Comparison of ENCODE assay signal across 23 cellular contexts in the genomic region with DNA sequence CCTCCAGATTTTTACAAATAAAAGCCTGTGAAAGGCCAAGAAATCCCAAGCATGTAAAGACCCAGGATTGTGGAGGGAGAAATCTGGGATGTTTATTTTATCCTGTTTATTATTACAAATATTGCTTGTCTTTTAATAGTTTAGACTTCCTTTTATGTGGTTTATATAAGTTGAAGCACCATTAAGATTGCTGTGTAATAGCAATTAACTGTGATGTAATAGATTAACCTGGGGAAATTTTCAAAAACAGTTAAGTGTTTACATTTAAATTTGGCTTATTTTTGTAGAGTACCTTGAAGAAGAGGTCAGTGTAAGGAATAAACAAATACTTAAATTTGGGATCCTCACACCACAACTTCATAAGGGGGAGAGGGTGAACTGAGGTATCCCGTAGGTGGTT. TPM values are rescaled to one million over a fixed set of nuclear protein-coding genes. Genes with fewer than 3 reads are reported as not detected.
DNase-seq lines count a peak whose midpoint lies in the region; ATAC-seq and TF ChIP-seq lines count a peak whose summit lies in the region.
"Had no signal": no experiment of that assay in that cellular context is flagged by ENCODE, and none has a peak within 500 bp of the region (broad histone marks: within the 10 kb centered on the region; RNA-seq: fewer than 3 reads in every experiment).

No MANE protein-coding gene starts in this region.

- H3K4me3 Mint-ChIP-seq in activated T-cell treated with anti-CD3 and anti-CD28 coated beads, Interleukin-2, amount 50 U/mL, for 72 hours: peak overlapping the region in 1 of 2 donors; percentile 27
- peak overlapping the region; percentile 32 for H3K4me3 Mint-ChIP-seq in activated T-helper 17 cell treated with anti-CD3 and anti-CD28 coated beads, Interleukin-2, amount 50 U/mL, for 72 hours
- H3K4me3 Mint-ChIP-seq in neural crest cell: no peak overlapping the region
- H3K4me3 Mint-ChIP-seq: mesothelial cell of epicardium had no signal

- POLR2A ChIA-PET in HEK293 (lab: Yijun Ruan, JAX): no interaction called here

- H2AFZ ChIP-seq in mammary epithelial cell (ENCODE audit: low read depth, low read length): no peak overlapping the region

- no peak overlapping the region for H3K9ac ChIP-seq in mammary epithelial cell (ENCODE audit: insufficient read depth, low read length)

- intact Hi-C loops in mammary epithelial cell (cut with micrococcal nuclease): no loop called here

- H3K27me3 ChIP-seq in HAP-1 (ENCODE audit: low read depth) (no peaks in the 10 kb centered on the region), mammary epithelial cell (ENCODE audit: insufficient read depth, low read length) (no peaks in the 10 kb centered on the region)
- H3K27me3 ChIP-seq: dorsolateral prefrontal cortex, heart right ventricle had no signal

- peaks cover 47% of the 10 kb centered on the region for H3K4me1 Mint-ChIP-seq in activated T-cell treated with anti-CD3 and anti-CD28 coated beads, Interleukin-2, amount 50 U/mL, for 72 hours (ENCODE audit: low read depth)
- peaks cover 31% of the 10 kb centered on the region for H3K4me1 Mint-ChIP-seq in activated T-helper 17 cell treated with anti-CD3 and anti-CD28 coated beads, Interleukin-2, amount 50 U/mL, for 72 hours
- peaks cover 10% of the 10 kb centered on the region for H3K4me1 Mint-ChIP-seq in neural crest cell

- ATAC-seq in activated T-cell treated with anti-CD3 and anti-CD28 coated beads, Interleukin-2, amount 50 U/mL, for 72 hours (replicated peaks in 1 of 2): no peak
- ATAC-seq in activated T-helper 17 cell treated with anti-CD3 and anti-CD28 coated beads, Interleukin-2, amount 50 U/mL, for 72 hours (replicated peaks): no peak
- ATAC-seq: heart right ventricle, SK-N-SH treated with all-trans-retinoic acid at 6 μM for 48 hours had no signal

- H3K4me2 ChIP-seq in mammary epithelial cell (ENCODE audit: insufficient read depth, low read depth, low read length): no peak overlapping the region

- H3K36me3 ChIP-seq in HEK293 (ENCODE audit: control insufficient read depth in 2 of 2, insufficient read depth in 1 of 2, low read length in 2 of 2) (peaks cover 0 to 27% of the 10 kb centered on the region in 2 experiments; a peak in 2 of 3 replicates), HAP-1 (replicated peaks) (peaks cover 21% of the 10 kb centered on the region), mammary epithelial cell (ENCODE audit: insufficient read depth, low read length) (peaks cover 2% of the 10 kb centered on the region)

- in situ Hi-C loops in HAP-1 (cut with MboI; ENCODE audit: low sequenced_read_pairs): no loop called here
- in situ Hi-C loops in mammary epithelial cell (cut with MboI; ENCODE audit: low sequenced_read_pairs in 2 of 2): no loop called here

- TF ChIP-seq CTCF in HEK293 (tag by site-specific recombination; IDR thresholded peaks at IDR 0.05): no peak
- TF ChIP-seq CTCF in neural crest cell (conservative IDR thresholded peaks at IDR 0.05): no peak
- no peak for TF ChIP-seq CTCF in mammary epithelial cell (conservative IDR thresholded peaks at IDR 0.05 in 1 of 2, IDR thresholded peaks at IDR 0.05 in 1 of 2; ENCODE audit: extremely low read depth in 1 of 2, insufficient read depth in 1 of 2, low read depth in 1 of 2, low read length in 2 of 2)

- H3K9me3 ChIP-seq in HEK293 (ENCODE audit: control insufficient read depth, insufficient read depth, low read depth, low read length): no peaks in the 10 kb centered on the region
- no peaks in the 10 kb centered on the region for H3K9me3 ChIP-seq in HAP-1
- H3K9me3 ChIP-seq in mammary epithelial cell (replicated peaks; ENCODE audit: insufficient read depth, low read length): no peaks in the 10 kb centered on the region
- H3K9me3 ChIP-seq: heart right ventricle had no signal

- dilution Hi-C loops in mammary epithelial cell (cut with HindIII; ENCODE audit: low sequenced_read_pairs): no loop called here

- no peak overlapping the region for H3K4me3 ChIP-seq in HEK293 (ENCODE audit: low read depth, low read length)
- no peak overlapping the region for H3K4me3 ChIP-seq in HAP-1
- no peak overlapping the region for H3K4me3 ChIP-seq in mammary epithelial cell (replicated peaks in 1 of 3; ENCODE audit: insufficient read depth in 1 of 3, low read depth in 2 of 3, low read length in 3 of 3)
- H3K4me3 ChIP-seq: dorsolateral prefrontal cortex, heart right ventricle had no signal

- no peaks in the 10 kb centered on the region for H3K27me3 Mint-ChIP-seq in activated T-cell treated with anti-CD3 and anti-CD28 coated beads, Interleukin-2, amount 50 U/mL, for 72 hours (ENCODE audit: low read depth)
- no peaks in the 10 kb centered on the region for H3K27me3 Mint-ChIP-seq in activated T-helper 17 cell treated with anti-CD3 and anti-CD28 coated beads, Interleukin-2, amount 50 U/mL, for 72 hours
- no peaks in the 10 kb centered on the region for H3K27me3 Mint-ChIP-seq in neural crest cell (ENCODE audit: low read depth)
- H3K27me3 Mint-ChIP-seq: progenitor cell of endocrine pancreas had no signal

- peak overlapping the region; percentile 93 for H3K27ac Mint-ChIP-seq in activated T-cell treated with anti-CD3 and anti-CD28 coated beads, Interleukin-2, amount 50 U/mL, for 72 hours
- peak overlapping the region; percentile 72 for H3K27ac Mint-ChIP-seq in activated T-helper 17 cell treated with anti-CD3 and anti-CD28 coated beads, Interleukin-2, amount 50 U/mL, for 72 hours
- H3K27ac Mint-ChIP-seq in neural crest cell (ENCODE audit: unreplicated experiment): peak overlapping the region; percentile 11
- H3K27ac Mint-ChIP-seq: mesothelial cell of epicardium, progenitor cell of endocrine pancreas had no signal

- no TSS peak for BruUV-seq in mammary epithelial cell (replicated peaks; lab: Mats Ljungman, UMichigan)

- DNase-seq in activated T-cell treated with anti-CD3 and anti-CD28 coated beads, Interleukin-2, amount 50 U/mL, for 72 hours: no peak
- no peak for DNase-seq in activated T-cell treated with anti-CD3 and anti-CD28 coated beads, Interleukin-2, amount 50 U/mL, for 48 hours
- DNase-seq in neural crest cell (ENCODE audit: low read depth, low spot score) (no peak), HAP-1 (ENCODE audit: low spot score in 2 of 2) (no peak), EL (no peak), mammary epithelial cell (no peak)
- DNase-seq: activated gamma-delta T cell, aorta, caudate nucleus, DMS 273 treated with DMSO at 0.1 percent for 48 hours, dorsolateral prefrontal cortex, foreskin fibroblast, GOT3, heart right ventricle, NCI-H1048, NCI-H187 treated with DMSO at 0.1 percent for 48 hours, substantia nigra had no signal

- peaks cover 0 to 3% of the 10 kb centered on the region in 2 donors for H3K9me3 Mint-ChIP-seq in activated T-cell treated with anti-CD3 and anti-CD28 coated beads, Interleukin-2, amount 50 U/mL, for 72 hours
- no peaks in the 10 kb centered on the region for H3K9me3 Mint-ChIP-seq in activated T-helper 17 cell treated with anti-CD3 and anti-CD28 coated beads, Interleukin-2, amount 50 U/mL, for 72 hours
- H3K9me3 Mint-ChIP-seq in neural crest cell: peaks cover 3% of the 10 kb centered on the region

- H4K20me1 ChIP-seq in mammary epithelial cell (ENCODE audit: insufficient read depth, low read length): peaks cover 3% of the 10 kb centered on the region

- 100% methylated on average over 1 of the region's 1 CpG for WGBS in mammary epithelial cell (ENCODE audit: low coverage, missing lambda C conversion rate)

- no peak overlapping the region for H3K27ac ChIP-seq in HEK293 (ENCODE audit: extremely low read depth, low read depth, low read length)
- H3K27ac ChIP-seq in mammary epithelial cell (ENCODE audit: insufficient read depth, low read depth, low read length): no peak overlapping the region
- H3K27ac ChIP-seq: dorsolateral prefrontal cortex, epithelial cell of prostate had no signal

- H3K79me2 ChIP-seq in mammary epithelial cell (ENCODE audit: insufficient read depth, low read length): peaks cover 80% of the 10 kb centered on the region

- peaks cover 0 to 17% of the 10 kb centered on the region in 2 donors for H3K36me3 Mint-ChIP-seq in activated T-cell treated with anti-CD3 and anti-CD28 coated beads, Interleukin-2, amount 50 U/mL, for 72 hours (ENCODE audit: insufficient read depth in 2 of 2)
- peaks cover 55% of the 10 kb centered on the region for H3K36me3 Mint-ChIP-seq in activated T-helper 17 cell treated with anti-CD3 and anti-CD28 coated beads, Interleukin-2, amount 50 U/mL, for 72 hours (ENCODE audit: low read depth)
- peaks cover 25% of the 10 kb centered on the region for H3K36me3 Mint-ChIP-seq in neural crest cell (ENCODE audit: low read depth)

- CTCF ChIA-PET in HEK293 (lab: Yijun Ruan, JAX): no interaction called here
- CTCF ChIA-PET in mammary epithelial cell (lab: Charles Lee; ENCODE audit: low non-redundant PET): no interaction called here

- peaks cover 9% of the 10 kb centered on the region; the same call in 1 of the 2 replicates for H3K4me1 ChIP-seq in HEK293 (ENCODE audit: control insufficient read depth, insufficient read depth, low read length)
- H3K4me1 ChIP-seq in HAP-1: peaks cover 6% of the 10 kb centered on the region
- H3K4me1 ChIP-seq in mammary epithelial cell (ENCODE audit: insufficient read depth, low read length): peaks cover 10% of the 10 kb centered on the region

TF ChIP-seq in HEK293, 187 proteins besides CTCF, POLR2A, EP300 and RAD21 (continues in another document):
- TF ChIP-seq FEZF1 (tag by site-specific recombination; IDR thresholded peaks at IDR 0.05) (peak; percentile 18; the same call in 1 of the 2 replicates), GFI1B (tag by site-specific recombination; IDR thresholded peaks at IDR 0.05) (0 out of 2 replicates have a peak, but pooled peaks have one; percentile 22), PRDM6 (tag by site-specific recombination; IDR thresholded peaks at IDR 0.05) (peak; percentile 54; the same call in 1 of the 2 replicates), ZBTB20 (tag by site-specific recombination; IDR thresholded peaks at IDR 0.05) (no peak), RBAK (tag by site-specific recombination; IDR thresholded peaks at IDR 0.05) (no peak)

RNA-seq across cellular contexts. Expression of gene VAPB, which starts 27.0 kb away (rescaled TPM):
- 10 to 100 TPM; 45.8 to 55.3 TPM for total RNA-seq in activated T-cell treated with anti-CD3 and anti-CD28 coated beads, Interleukin-2, amount 50 U/mL, for 72 hours
- 10 to 100 TPM; 43.2 to 48.2 TPM for total RNA-seq in activated T-helper 17 cell treated with anti-CD3 and anti-CD28 coated beads, Interleukin-2, amount 50 U/mL, for 72 hours
- 56.6 and 57.7 TPM in 2 replicates for total RNA-seq in neural crest cell
- total RNA-seq in mammary epithelial cell: 10 to 100 TPM; 14.7 to 52.8 TPM
- polyA plus RNA-seq in mammary epithelial cell: 33.2 TPM
- 21.3 TPM for polyA minus RNA-seq in mammary epithelial cell

Comparison
In these comparisons a context has a peak if more than half of its experiments do, and no peak if none do; other contexts are left out.
1. H3K27ac Mint-ChIP-seq: peak in every context shown above with its lines; median percentile 93 in activated T-cell treated with anti-CD3 and anti-CD28 coated beads, Interleukin-2, amount 50 U/mL, for 72 hours; 72 in activated T-helper 17 cell treated with anti-CD3 and anti-CD28 coated beads, Interleukin-2, amount 50 U/mL, for 72 hours; 11 in neural crest cell.